Comparison of ENCODE assay signal across 7 cellular contexts in genomic region chr1:16591845-16592244, GRCh38. TPM values are rescaled to one million over a fixed set of nuclear protein-coding genes. Genes with fewer than 3 reads are reported as not detected.
DNase-seq lines count a peak whose midpoint lies in the region; ATAC-seq, FAIRE-seq and TF ChIP-seq lines count a peak whose summit lies in the region.
"Not testable (repeated sequence)": the region's sequence is repeated elsewhere in the genome, so short reads cannot be mapped to it uniquely, and the experiment has no call there.

No MANE protein-coding gene starts in this region.

- H4K20me1 ChIP-seq in IMR-90 (ENCODE audit: insufficient read depth, low read length); K562 (replicated peaks; ENCODE audit: control insufficient read depth, insufficient read depth, low read length): not testable (repeated sequence)

- not testable (repeated sequence) for TF ChIP-seq POLR2A in IMR-90 (IDR thresholded peaks at IDR 0.05; ENCODE audit: low read depth, low read length); K562 (conservative IDR thresholded peaks at IDR 0.05)

- not testable (repeated sequence) for H3K4me3 Mint-ChIP-seq in WTC11, mesothelial cell of epicardium, type B pancreatic cell

- not testable (repeated sequence) for H3K4ac ChIP-seq in IMR-90 (ENCODE audit: low read depth, low read length)

- in situ Hi-C loops in IMR-90 (cut with MboI; ENCODE audit: low sequenced_read_pairs) = not testable (repeated sequence)
- in situ Hi-C loops in K562 (cut with MboI) = loop anchor here (25.0 kb wide), 1 partner anchor 445 kb away; no protein-coding TSS in a partner anchor

- not testable (repeated sequence) for BruUV-seq in IMR-90 (replicated peaks; lab: Mats Ljungman, UMichigan); K562 (replicated peaks; lab: Mats Ljungman, UMichigan)

- H2AK9ac ChIP-seq in IMR-90 (replicated peaks; ENCODE audit: low read depth, low read length, poor library complexity) = not testable (repeated sequence)

- not testable (repeated sequence) for H3K9me3 Mint-ChIP-seq in WTC11, mesothelial cell of epicardium, type B pancreatic cell

- not testable (repeated sequence) for H2AK5ac ChIP-seq in IMR-90 (ENCODE audit: low read depth, low read length)

- dilution Hi-C loops in IMR-90 (cut with HindIII; ENCODE audit: low sequenced_read_pairs, unreplicated experiment) = not testable (repeated sequence)

- H2BK15ac ChIP-seq in IMR-90 (ENCODE audit: low read depth, low read length) = not testable (repeated sequence)

- H4K91ac ChIP-seq in IMR-90 (ENCODE audit: insufficient read depth, low read depth, low read length) = not testable (repeated sequence)

- not testable (repeated sequence) for FAIRE-seq in D721Med (lab: Jason Lieb, UNC); K562 (lab: Jason Lieb, UNC)

- not testable (repeated sequence) for H3K36me3 Mint-ChIP-seq in WTC11, mesothelial cell of epicardium, type B pancreatic cell

- DNase-seq in D721Med (ENCODE audit: insufficient read length, low spot score); IMR-90; K562 (ENCODE audit: extremely low read depth in 1 of 4, low spot score in 3 of 4); foreskin keratinocyte; type B pancreatic cell (ENCODE audit: extremely low spot score, unreplicated experiment): not testable (repeated sequence)
- peak; percentile 51 for DNase-seq in WTC11 (ENCODE audit: low spot score)
- DNase-seq in mesothelial cell of epicardium (ENCODE audit: low spot score in 2 of 2, unreplicated experiment in 2 of 2) = peak in 1 of 2 experiments; percentile 40

- not testable (repeated sequence) for H3K79me1 ChIP-seq in IMR-90 (ENCODE audit: low read depth in 1 of 2, low read length in 2 of 2)

- not testable (repeated sequence) for H3K36me3 ChIP-seq in IMR-90 (ENCODE audit: control insufficient read depth, insufficient read depth, low read length); K562 (ENCODE audit: control insufficient read depth, insufficient read depth, low read length)

- not testable (repeated sequence) for H3K27me3 ChIP-seq in IMR-90 (ENCODE audit: control insufficient read depth, insufficient read depth, low read length); K562 (ENCODE audit: control insufficient read depth in 2 of 2, insufficient read depth in 2 of 2, low read length in 2 of 2); foreskin keratinocyte

- H3K4me1 Mint-ChIP-seq in WTC11; mesothelial cell of epicardium; type B pancreatic cell (ENCODE audit: unreplicated experiment): not testable (repeated sequence)

- TF ChIP-seq EP300 in K562 (IDR thresholded peaks at IDR 0.05; ENCODE audit: low read length) = not testable (repeated sequence)

- TF ChIP-seq CTCF in D721Med (IDR thresholded peaks at IDR 0.05; ENCODE audit: insufficient read depth, missing control alignments) (peak; percentile 4), IMR-90 (conservative IDR thresholded peaks at IDR 0.05; ENCODE audit: low read depth, low read length) (0 out of 2 replicates have a peak, but pooled peaks have one; percentile 9), WTC11 (IDR thresholded peaks at IDR 0.05) (peak; percentile 32; the same call in 1 of the 2 replicates), K562 (IDR thresholded peaks at IDR 0.05 in 2 of 3, conservative IDR thresholded peaks at IDR 0.05 in 1 of 3; ENCODE audit: insufficient read depth in 2 of 3, low read depth in 1 of 3, low read length in 3 of 3) (peak in 1 of 3 experiments; percentile 19; a peak in 1 of 6 replicates), foreskin keratinocyte (conservative IDR thresholded peaks at IDR 0.05) (peak; percentile 41), mesothelial cell of epicardium (IDR thresholded peaks at IDR 0.05; ENCODE audit: unreplicated experiment) (peak; percentile 37), type B pancreatic cell (conservative IDR thresholded peaks at IDR 0.05) (peak; percentile 49)

- not testable (repeated sequence) for H3K4me1 ChIP-seq in IMR-90 (ENCODE audit: control insufficient read depth, insufficient read depth, low read length); K562 (replicated peaks in 1 of 2; ENCODE audit: control insufficient read depth in 2 of 2, insufficient read depth in 2 of 2, low read length in 2 of 2); foreskin keratinocyte

- intact Hi-C loops in IMR-90 (cut with micrococcal nuclease); K562 (cut with micrococcal nuclease): not testable (repeated sequence)

- not testable (repeated sequence) for H3K27ac ChIP-seq in IMR-90 (ENCODE audit: insufficient read depth, low read length); K562 (ENCODE audit: extremely low read depth, low read depth, low read length); foreskin keratinocyte

- H3K27me3 Mint-ChIP-seq in WTC11 (ENCODE audit: low read depth); mesothelial cell of epicardium (ENCODE audit: low read depth); type B pancreatic cell: not testable (repeated sequence)

- not testable (repeated sequence) for H3K4me3 ChIP-seq in IMR-90 (ENCODE audit: insufficient read depth, low read depth, low read length); K562

- not testable (repeated sequence) for H2BK5ac ChIP-seq in IMR-90 (ENCODE audit: low read depth, low read length, poor library complexity, severe bottlenecking)

- CTCF ChIA-PET in IMR-90 (lab: Yijun Ruan, JAX) = not testable (repeated sequence)
- CTCF ChIA-PET in WTC11 (lab: Charles Lee) (interaction anchor here (0.5 to 2.4 kb wide), 7 partner anchors 11 to 263 kb away, joined by 3 to 27 read pairs (median 4); partner anchors contain the start of gene NBPF1), K562 (lab: Yijun Ruan, JAX; ENCODE audit: low intra/inter-chr PET ratio) (interaction anchor here (0.9 to 2.1 kb wide), 2 partner anchors 29 to 120 kb away, joined by 3 to 9 read pairs; no protein-coding TSS in a partner anchor)

- H3K56ac ChIP-seq in IMR-90 (ENCODE audit: extremely low read depth, insufficient read depth, low read length) = not testable (repeated sequence)

- H3K27ac Mint-ChIP-seq in WTC11, mesothelial cell of epicardium, type B pancreatic cell: not testable (repeated sequence)

- H3K9ac ChIP-seq in IMR-90 (ENCODE audit: low read depth, low read length); K562 (ENCODE audit: insufficient read depth in 1 of 2, low read depth in 2 of 2, low read length in 2 of 2): not testable (repeated sequence)

- not testable (repeated sequence) for H4K5ac ChIP-seq in IMR-90 (ENCODE audit: low read depth, low read length)

- H3K23ac ChIP-seq in IMR-90 (ENCODE audit: low read depth, low read length) = not testable (repeated sequence)

- H3K79me2 ChIP-seq in K562 (ENCODE audit: control insufficient read depth, insufficient read depth, low read length) = not testable (repeated sequence)

- H2AFZ ChIP-seq in IMR-90 (replicated peaks; ENCODE audit: low read length, poor library complexity); K562 (ENCODE audit: low read depth, low read length): not testable (repeated sequence)

- H2BK120ac ChIP-seq in IMR-90 (ENCODE audit: low read depth, low read length) = not testable (repeated sequence)

- not testable (repeated sequence) for H3K14ac ChIP-seq in IMR-90 (replicated peaks; ENCODE audit: low read depth, low read length)

- not testable (repeated sequence) for TF ChIP-seq RAD21 in IMR-90 (IDR thresholded peaks at IDR 0.05; ENCODE audit: low read length)
- TF ChIP-seq RAD21 in K562 (CRISPR knock-in tag; conservative IDR thresholded peaks at IDR 0.05 in 1 of 2, IDR thresholded peaks at IDR 0.05 in 1 of 2) = peak; percentile 19 to 28; a peak in 2 of 4 replicates

- not testable (repeated sequence) for H2BK20ac ChIP-seq in IMR-90 (ENCODE audit: low read depth, low read length)

- H3K9me3 ChIP-seq in IMR-90 (ENCODE audit: control insufficient read depth, insufficient read depth, low read length); K562 (replicated peaks; ENCODE audit: control insufficient read depth, insufficient read depth, low read depth, low read length): not testable (repeated sequence)

- POLR2A ChIA-PET in IMR-90 (lab: Charles Lee; ENCODE audit: unreplicated experiment); WTC11 (lab: Charles Lee): not testable (repeated sequence)
- POLR2A ChIA-PET in K562 (lab: Yijun Ruan, JAX) = interaction anchor here (0.6 kb wide), 1 partner anchor 12 kb away, joined by 3 read pairs; no protein-coding TSS in a partner anchor

- H3K18ac ChIP-seq in IMR-90 (ENCODE audit: low read depth, low read length) = not testable (repeated sequence)

- no CpG with 5 or more reads among the region's 8 CpGs for WGBS in IMR-90 (ENCODE audit: extremely low coverage in 2 of 2, insufficient read length in 1 of 2), 2 experiments
- WGBS in K562 (ENCODE audit: insufficient coverage, low coverage, missing lambda C conversion rate) = 1% methylated on average over 4 of the region's 8 CpGs

- not testable (repeated sequence) for ATAC-seq in IMR-90 (ENCODE audit: low read depth); WTC11; K562; foreskin keratinocyte

- not testable (repeated sequence) for H4K8ac ChIP-seq in IMR-90 (ENCODE audit: low read depth in 2 of 2, low read length in 2 of 2)

- H3K4me2 ChIP-seq in IMR-90 (ENCODE audit: low read depth, low read length); K562 (ENCODE audit: insufficient read depth, low read length): not testable (repeated sequence)

- H3K9me1 ChIP-seq in IMR-90 (ENCODE audit: insufficient read depth, low read length); K562 (ENCODE audit: control insufficient read depth, insufficient read depth, low read length): not testable (repeated sequence)

RNA-seq across cellular contexts. Expression of gene NBPF1, which starts 21.5 kb away (rescaled TPM):
- 25.3 and 28.3 TPM in 2 replicates for total RNA-seq in IMR-90 (2012; rRNA removed)
- polyA plus RNA-seq in IMR-90 (2012; rRNA removed) = 17.1 and 18.8 TPM in 2 replicates
- 8.8 and 12.8 TPM in 2 replicates for polyA plus RNA-seq in IMR-90 (2012; cell fraction: cytosol; rRNA removed)
- polyA plus RNA-seq in IMR-90 (2012; cell fraction: nucleus; rRNA removed; ENCODE audit: low replicate concordance) = 23.2 and 44.6 TPM in 2 replicates
- total RNA-seq in WTC11 (2021) = 17.5 to 18.3 TPM (median 17.9 TPM) in 3 replicates
- total RNA-seq in K562 (2011; cell fraction: chromatin; rRNA removed; ENCODE audit: low replicate concordance) = 56.6 and 102 TPM in 2 replicates
- 36.9 and 44.1 TPM in 2 replicates for total RNA-seq in K562 (2011; cell fraction: nucleolus; rRNA removed)
- total RNA-seq in K562 (2011; cell fraction: nucleoplasm; rRNA removed) = 89.4 and 146 TPM in 2 replicates
- 15.1 and 19.0 TPM in 2 replicates for total RNA-seq in K562 (2014; rRNA removed)
- 20.3 and 21.2 TPM in 2 replicates for total RNA-seq in K562 (2014; rRNA removed; fragmentation: Illumina TruSeq; extraction: Trizol)
- total RNA-seq in K562 (2015; rRNA removed; fragmentation: Illumina TruSeq; extraction: Trizol) = 39.1 and 42.6 TPM in 2 replicates
- total RNA-seq in K562 (2021) = 31.4 and 33.6 TPM in 2 replicates
- 36.5 and 41.3 TPM in 2 replicates for polyA plus RNA-seq in K562 (2011; rRNA removed)
- polyA plus RNA-seq in K562 (2011; cell fraction: cytosol; rRNA removed) = 15.1 and 32.8 TPM in 2 replicates
- 56.8 and 69.1 TPM in 2 replicates for polyA plus RNA-seq in K562 (2011; cell fraction: nucleus; rRNA removed)
- polyA plus RNA-seq in K562 (2012) = 32.4 and 33.6 TPM in 2 replicates
- 27.6 and 35.0 TPM in 2 replicates for polyA plus RNA-seq in K562 (2014; fragmentation: Illumina TruSeq; extraction: Trizol)
- polyA plus RNA-seq in K562 (2014; fragmentation: Nextera tagmentation; extraction: Ambion mirVana) = 1 to 10 TPM; 5.2 to 7.9 TPM
- 24.1 and 30.7 TPM in 2 replicates for polyA plus RNA-seq in K562 (2014; rRNA removed)
- 28.5 and 39.5 TPM in 2 replicates for polyA minus RNA-seq in K562 (2011; rRNA and poly(A)+ RNA removed)
- polyA minus RNA-seq in K562 (2011; cell fraction: cytosol; rRNA and poly(A)+ RNA removed) = 10.4 and 15.7 TPM in 2 replicates
- 39.3 and 69.2 TPM in 2 replicates for polyA minus RNA-seq in K562 (2011; cell fraction: nucleus; rRNA and poly(A)+ RNA removed)
- total RNA-seq in foreskin keratinocyte = 19.1 and 25.5 TPM in 2 replicates
- 3.9 and 4.2 TPM in 2 replicates for polyA plus RNA-seq in foreskin keratinocyte
- 74.5 to 86.3 TPM (median 79.1 TPM) in 3 replicates for total RNA-seq in mesothelial cell of epicardium
- total RNA-seq in type B pancreatic cell (ENCODE audit: low replicate concordance) = 39.1 and 97.5 TPM in 2 replicates
